In the genomic region with DNA sequence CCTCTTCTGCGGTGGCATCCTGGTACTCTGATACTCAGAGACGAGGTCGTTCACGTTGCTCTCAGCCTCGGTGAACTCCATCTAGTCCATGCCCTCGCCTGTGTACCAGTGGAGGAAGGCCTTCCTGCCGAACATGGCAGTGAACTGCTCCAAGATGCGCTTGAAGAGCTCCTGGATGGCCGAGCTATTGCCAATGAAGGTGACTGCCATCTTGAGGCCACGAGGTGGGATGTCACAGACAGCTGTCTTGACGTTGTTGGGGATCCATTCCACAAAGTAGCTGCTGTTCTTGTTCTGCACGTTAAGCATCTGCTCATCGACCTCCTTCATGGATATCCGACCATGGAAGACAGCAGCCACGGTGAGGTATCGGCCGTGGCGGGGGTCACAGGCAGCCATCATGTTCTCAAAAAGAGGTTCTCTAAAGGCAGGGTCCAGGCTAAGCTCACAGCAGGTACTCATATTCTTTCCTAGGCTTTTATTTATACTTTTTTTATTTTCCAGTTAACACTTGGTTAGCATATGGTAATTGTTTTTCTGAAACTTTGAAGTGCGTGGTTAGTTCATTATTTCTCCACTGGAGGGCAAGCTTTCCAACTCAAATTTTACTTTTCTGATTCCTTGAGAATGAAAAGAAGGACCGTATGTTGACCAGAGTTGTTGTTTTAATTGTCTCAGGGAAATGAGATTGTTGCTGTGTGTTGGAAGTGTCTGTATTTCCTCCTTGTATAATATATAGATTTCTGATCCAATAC, we compare ENCODE assay signal across 10 cellular contexts.
DNase-seq lines count a peak whose midpoint lies in the region; ATAC-seq, FAIRE-seq and TF ChIP-seq lines count a peak whose summit lies in the region.
"Had no signal": no experiment of that assay in that cellular context is flagged by ENCODE, and none has a peak within 500 bp of the region (broad histone marks: within the 10 kb centered on the region; RNA-seq: fewer than 3 reads in every experiment).

No MANE protein-coding gene starts in this region.

- CTCF ChIA-PET in CD8-positive, alpha-beta T cell (lab: Charles Lee), result interaction anchor here (1.0 to 1.3 kb wide), 5 partner anchors 8 to 268 kb away, joined by 3 to 5 read pairs (median 4); no protein-coding TSS in a partner anchor
- CTCF ChIA-PET in GM12878 (lab: Yijun Ruan, JAX), result interaction anchor here (0.8 to 2.6 kb wide), 5 partner anchors 9 to 268 kb away, joined by 3 to 14 read pairs (median 3); no protein-coding TSS in a partner anchor

- POLR2A ChIA-PET in CD8-positive, alpha-beta T cell (lab: Charles Lee), result interaction anchor here (1.1 kb wide), 1 partner anchor 75 kb away, joined by 3 read pairs; no protein-coding TSS in a partner anchor
- POLR2A ChIA-PET in GM12878 (lab: Charles Lee), result no interaction called here

- peaks cover 8% of the 10 kb centered on the region for H3K4me1 ChIP-seq in CD8-positive, alpha-beta T cell (ENCODE audit: insufficient read depth, low read length)
- H3K4me1 ChIP-seq in GM12878 (ENCODE audit: control insufficient read depth, insufficient read depth, low read length), result no peaks in the 10 kb centered on the region
- no peaks in the 10 kb centered on the region for H3K4me1 ChIP-seq in right lobe of liver

- no peaks in the 10 kb centered on the region for H3K79me2 ChIP-seq in GM12878 (ENCODE audit: control insufficient read depth, insufficient read depth, low read length)

- no peak overlapping the region for H2AFZ ChIP-seq in GM12878 (ENCODE audit: control insufficient read depth, low read depth, low read length)

- intact Hi-C loops in CD8-positive, alpha-beta T cell (cut with DNase I, micrococcal nuclease), result no loop called here
- intact Hi-C loops in GM12878 (cut with micrococcal nuclease; ENCODE audit: unreplicated experiment) (loop anchor here (5.0 kb wide), 1 partner anchor 267 kb away; no protein-coding TSS in a partner anchor), right lobe of liver (cut with DNase I) (no loop called here)

- DNase-seq in CD8-positive, alpha-beta T cell, result no peak
- peak; percentile 62 for DNase-seq in HT-29 (ENCODE audit: low spot score)
- DNase-seq in GM12878 (ENCODE audit: low read depth, low spot score), result no peak
- no peak for DNase-seq in right lobe of liver
- DNase-seq in stimulated activated effector memory CD8-positive, alpha-beta T cell treated with anti-CD3 and anti-CD28 coated beads, Interleukin-12 subunit alpha, Interleukin-12 subunit beta, amount 100 ng/mL, for 72 hours (ENCODE audit: low spot score in 2 of 2), result no peak
- no peak for DNase-seq in anterior cingulate cortex (lab: John Stamatoyannopoulos, UW)
- no peak for DNase-seq in NCI-H2196 treated with DMSO at 0.1 percent for 48 hours (lab: John Stamatoyannopoulos, UW; ENCODE audit: unreplicated experiment)
- no peak for DNase-seq in NOMO-1 treated with dmso at 0.1 percent for 144 hours (lab: John Stamatoyannopoulos, UW; ENCODE audit: unreplicated experiment)
- DNase-seq: activated B cell treated with CpG ODN at 0.5 μM for 24 hours, cerebellar nuclear complex had no signal

- H3K27ac Mint-ChIP-seq in CD8-positive, alpha-beta T cell, result peak overlapping the region; percentile 33
- H3K27ac Mint-ChIP-seq in stimulated activated effector memory CD8-positive, alpha-beta T cell treated with anti-CD3 and anti-CD28 coated beads, Interleukin-12 subunit alpha, Interleukin-12 subunit beta, amount 100 ng/mL, for 72 hours, result no peak overlapping the region
- H3K27ac Mint-ChIP-seq: activated B cell treated with CpG ODN at 0.5 μM for 24 hours had no signal

- H3K9ac ChIP-seq in GM12878 (ENCODE audit: control insufficient read depth, insufficient read depth, low read length), result no peak overlapping the region

- RAD21 ChIA-PET in GM12878 (lab: Charles Lee; ENCODE audit: unreplicated experiment), result interaction anchor here (2.4 kb wide), 1 partner anchor 268 kb away, joined by 9 read pairs; no protein-coding TSS in a partner anchor

- H3K36me3 ChIP-seq in CD8-positive, alpha-beta T cell (ENCODE audit: insufficient read depth, low read length), result no peaks in the 10 kb centered on the region
- H3K36me3 ChIP-seq in GM12878 (ENCODE audit: control insufficient read depth in 2 of 2, insufficient read depth in 2 of 2, low read length in 1 of 2) (no peaks in the 10 kb centered on the region), right lobe of liver (no peaks in the 10 kb centered on the region)

- H3K4me2 ChIP-seq in GM12878 (ENCODE audit: control insufficient read depth, insufficient read depth), result no peak overlapping the region

- peak; percentile 59 for FAIRE-seq in GM12878 (lab: Jason Lieb, UNC)

- BruUV-seq in GM12878 (replicated peaks; lab: Mats Ljungman, UMichigan), result no TSS peak

- no peak overlapping the region for H3K4me3 ChIP-seq in CD8-positive, alpha-beta T cell (ENCODE audit: low read depth, low read length)
- H3K4me3 ChIP-seq in GM12878 (no peak overlapping the region), right lobe of liver (no peak overlapping the region)

- H3K27me3 Mint-ChIP-seq in CD8-positive, alpha-beta T cell (ENCODE audit: low read depth), result no peaks in the 10 kb centered on the region

- no peak for TF ChIP-seq EP300 in GM12878 (IDR thresholded peaks at IDR 0.05; ENCODE audit: borderline replicate concordance in 1 of 2, control insufficient read depth in 1 of 2, low read depth in 2 of 2, low read length in 2 of 2)

- peaks cover 27% of the 10 kb centered on the region for H3K4me1 Mint-ChIP-seq in CD8-positive, alpha-beta T cell (ENCODE audit: low read depth)
- H3K4me1 Mint-ChIP-seq in stimulated activated effector memory CD8-positive, alpha-beta T cell treated with anti-CD3 and anti-CD28 coated beads, Interleukin-12 subunit alpha, Interleukin-12 subunit beta, amount 100 ng/mL, for 72 hours, result no peaks in the 10 kb centered on the region
- H3K4me1 Mint-ChIP-seq: activated B cell treated with CpG ODN at 0.5 μM for 24 hours had no signal

- 58% methylated on average over 20 of the region's 20 CpGs for WGBS in GM12878 (ENCODE audit: insufficient coverage, insufficient replicate concordance, low lambda C conversion rate, missing lambda C conversion rate)
- WGBS in right lobe of liver (ENCODE audit: insufficient coverage, low coverage, low lambda C conversion rate, missing lambda C conversion rate), result 73% methylated on average over 10 of the region's 20 CpGs

- no peaks in the 10 kb centered on the region for H3K9me3 ChIP-seq in CD8-positive, alpha-beta T cell (ENCODE audit: low read length)
- H3K9me3 ChIP-seq in GM12878 (replicated peaks; ENCODE audit: control insufficient read depth, insufficient read depth, low read length), result no peaks in the 10 kb centered on the region
- H3K9me3 ChIP-seq in right lobe of liver, result no peaks in the 10 kb centered on the region

- H4K20me1 ChIP-seq in GM12878 (ENCODE audit: control insufficient read depth, insufficient read depth), result no peaks in the 10 kb centered on the region

- SMC1A ChIA-PET in GM12878 (lab: Charles Lee; ENCODE audit: uncharacterized antibody, unreplicated experiment), result interaction anchor here (1.5 to 2.4 kb wide), 3 partner anchors 10 to 268 kb away, joined by 4 to 9 read pairs (median 6); no protein-coding TSS in a partner anchor

- TF ChIP-seq POLR2A in GM12878 (IDR thresholded peaks at IDR 0.05; ENCODE audit: low read depth, low read length) (no peak), right lobe of liver (IDR thresholded peaks at IDR 0.05) (no peak)

- no peak overlapping the region for H3K27ac ChIP-seq in CD8-positive, alpha-beta T cell (ENCODE audit: low read depth, low read length)
- H3K27ac ChIP-seq in GM12878 (ENCODE audit: control insufficient read depth, insufficient read depth) (no peak overlapping the region), right lobe of liver (no peak overlapping the region)

- peak; percentile 39 for TF ChIP-seq RAD21 in GM12878 (IDR thresholded peaks at IDR 0.05; ENCODE audit: insufficient read depth, low read depth, low read length)

- TF ChIP-seq CTCF in CD8-positive, alpha-beta T cell (IDR thresholded peaks at IDR 0.05), result peak; percentile 19
- TF ChIP-seq CTCF in GM12878 (IDR thresholded peaks at IDR 0.05 in 2 of 3, conservative IDR thresholded peaks at IDR 0.05 in 1 of 3; ENCODE audit: control insufficient read depth in 2 of 3, extremely low read depth in 1 of 3, insufficient read depth in 1 of 3, low read depth in 3 of 3, low read length in 3 of 3), result peak in 2 of 3 experiments; percentile 24 to 36; a peak in 2 of 6 replicates
- TF ChIP-seq CTCF in right lobe of liver (IDR thresholded peaks at IDR 0.05), result peak in 3 of 4 donors; percentile 26 to 33 (median 32)

- H3K9me3 Mint-ChIP-seq in CD8-positive, alpha-beta T cell, result no peaks in the 10 kb centered on the region
- no peaks in the 10 kb centered on the region for H3K9me3 Mint-ChIP-seq in stimulated activated effector memory CD8-positive, alpha-beta T cell treated with anti-CD3 and anti-CD28 coated beads, Interleukin-12 subunit alpha, Interleukin-12 subunit beta, amount 100 ng/mL, for 72 hours
- H3K9me3 Mint-ChIP-seq: activated B cell treated with CpG ODN at 0.5 μM for 24 hours had no signal

- no peaks in the 10 kb centered on the region for H3K27me3 ChIP-seq in CD8-positive, alpha-beta T cell (ENCODE audit: insufficient read depth, low read length)
- H3K27me3 ChIP-seq in GM12878 (replicated peaks in 1 of 2; ENCODE audit: control insufficient read depth in 2 of 2, insufficient read depth in 2 of 2, low read length in 1 of 2), result no peaks in the 10 kb centered on the region
- H3K27me3 ChIP-seq in right lobe of liver, result no peaks in the 10 kb centered on the region

- in situ Hi-C loops in GM12878 (cut with MboI), result no loop called here

- H3K36me3 Mint-ChIP-seq in CD8-positive, alpha-beta T cell, result no peaks in the 10 kb centered on the region
- no peaks in the 10 kb centered on the region for H3K36me3 Mint-ChIP-seq in stimulated activated effector memory CD8-positive, alpha-beta T cell treated with anti-CD3 and anti-CD28 coated beads, Interleukin-12 subunit alpha, Interleukin-12 subunit beta, amount 100 ng/mL, for 72 hours

- ATAC-seq in CD8-positive, alpha-beta T cell, result no peak
- ATAC-seq in GM12878 (no peak), right lobe of liver (no peak)
- no peak for ATAC-seq in stimulated activated effector memory CD8-positive, alpha-beta T cell treated with anti-CD3 and anti-CD28 coated beads, Interleukin-12 subunit alpha, Interleukin-12 subunit beta, amount 100 ng/mL, for 72 hours

- H3K4me3 Mint-ChIP-seq in CD8-positive, alpha-beta T cell, result no peak overlapping the region
- H3K4me3 Mint-ChIP-seq in stimulated activated effector memory CD8-positive, alpha-beta T cell treated with anti-CD3 and anti-CD28 coated beads, Interleukin-12 subunit alpha, Interleukin-12 subunit beta, amount 100 ng/mL, for 72 hours, result no peak overlapping the region
- H3K4me3 Mint-ChIP-seq: activated B cell treated with CpG ODN at 0.5 μM for 24 hours had no signal

TF ChIP-seq in GM12878, 131 proteins besides CTCF, POLR2A, EP300 and RAD21:
- TF ChIP-seq SMC3 (IDR thresholded peaks at IDR 0.05; ENCODE audit: borderline replicate concordance, low read length) (peak; percentile 33; the same call in 1 of the 2 replicates), CBX3 (IDR thresholded peaks at IDR 0.05; ENCODE audit: borderline replicate concordance, low read depth) (no peak)
